16 cellular contexts compared by ENCODE assay signal in the genomic region with DNA sequence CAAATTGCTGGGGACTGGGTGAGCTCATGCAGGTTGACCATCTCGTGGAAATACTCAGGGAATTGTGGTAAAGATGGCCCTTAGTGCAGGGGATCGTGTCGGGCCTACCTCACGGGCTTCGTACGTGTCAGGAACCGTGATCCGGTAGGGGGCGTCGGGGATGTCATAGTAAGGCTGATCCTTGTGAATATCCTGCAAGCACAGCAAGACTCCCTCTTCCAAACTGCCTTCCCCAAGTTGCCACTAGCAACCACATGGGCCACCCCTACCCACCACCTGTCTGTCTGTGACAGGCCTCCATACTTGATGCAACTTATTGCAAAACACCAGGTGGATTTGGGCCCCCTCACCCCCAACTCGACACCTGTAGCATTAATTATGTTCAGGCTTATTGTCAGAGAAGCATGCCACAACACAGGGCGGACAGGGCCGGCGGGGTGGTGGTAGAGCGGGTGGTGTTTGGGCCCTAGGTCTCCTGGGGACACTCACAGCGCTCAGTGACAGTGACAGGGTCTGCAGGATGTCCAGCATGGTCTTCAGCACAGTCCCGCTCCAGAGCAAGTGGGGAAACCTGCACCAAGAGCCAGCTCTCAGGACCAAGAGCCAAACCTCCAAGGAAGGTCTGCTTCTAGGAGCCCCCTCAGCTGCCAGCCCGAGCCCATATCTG. TPM values are rescaled to one million over a fixed set of nuclear protein-coding genes. Genes with fewer than 3 reads are reported as not detected.
DNase-seq lines count a peak whose midpoint lies in the region; FAIRE-seq and TF ChIP-seq lines count a peak whose summit lies in the region.
"Had no signal": no experiment of that assay in that cellular context is flagged by ENCODE, and none has a peak within 500 bp of the region (broad histone marks: within the 10 kb centered on the region; RNA-seq: fewer than 3 reads in every experiment).

No MANE protein-coding gene starts in this region.

- H3K36me3 ChIP-seq in astrocyte (ENCODE audit: insufficient read depth, low read length) (peaks cover 7% of the 10 kb centered on the region), smooth muscle cell (ENCODE audit: low read depth) (no peaks in the 10 kb centered on the region)

- no peaks in the 10 kb centered on the region for H3K79me2 ChIP-seq in astrocyte (ENCODE audit: insufficient read depth, low read length)
- H3K79me2 ChIP-seq in smooth muscle cell (ENCODE audit: low read depth), result no peaks in the 10 kb centered on the region

- peaks cover 29% of the 10 kb centered on the region for H3K4me1 Mint-ChIP-seq in astrocyte (ENCODE audit: low read depth, unreplicated experiment)
- H3K4me1 Mint-ChIP-seq: activated CD4-positive, alpha-beta memory T cell treated with anti-CD3 and anti-CD28 coated beads, Interleukin-2, amount 10 ng/mL, durations not matched to agents 7 days and 5 days had no signal

- no peak for FAIRE-seq in astrocyte (lab: Jason Lieb, UNC)
- FAIRE-seq: A204.1, colon had no signal

- no peaks in the 10 kb centered on the region for H3K9me3 ChIP-seq in astrocyte (ENCODE audit: insufficient read depth, low read depth, low read length)
- no peaks in the 10 kb centered on the region for H3K9me3 ChIP-seq in smooth muscle cell (replicated peaks; ENCODE audit: low read depth)

- H3F3A ChIP-seq in smooth muscle cell (ENCODE audit: low read depth), result peaks cover 9% of the 10 kb centered on the region

- 93% methylated on average over 18 of the region's 18 CpGs for WGBS in smooth muscle cell (ENCODE audit: low lambda C conversion rate)

- no peak overlapping the region for H2AFZ ChIP-seq in astrocyte (ENCODE audit: low read depth, low read length)
- H2AFZ ChIP-seq in smooth muscle cell (ENCODE audit: low read depth), result no peak overlapping the region

- H3K27ac Mint-ChIP-seq in astrocyte (ENCODE audit: unreplicated experiment), result no peak overlapping the region
- H3K27ac Mint-ChIP-seq: activated CD4-positive, alpha-beta memory T cell treated with anti-CD3 and anti-CD28 coated beads, Interleukin-2, amount 10 ng/mL, durations not matched to agents 7 days and 5 days; T-helper 1 cell treated with Interleukin-12 subunit alpha and Interleukin-12 subunit beta and Interleukin-4 antibody, amounts not matched to agents 30 μg/mL and 1 μg/mL, for 36 hours had no signal

- no peak overlapping the region for H3K4me3 ChIP-seq in astrocyte (ENCODE audit: insufficient read depth, low read depth, low read length)
- H3K4me3 ChIP-seq in smooth muscle cell, result no peak overlapping the region

- H3K27ac ChIP-seq in astrocyte (ENCODE audit: low read depth, low read length) (peak overlapping the region; percentile 62), smooth muscle cell (ENCODE audit: low read depth) (peak overlapping the region; percentile 87)

- no peak for TF ChIP-seq CTCF in astrocyte (IDR thresholded peaks at IDR 0.05; ENCODE audit: insufficient read depth, low read depth, low read length)
- TF ChIP-seq CTCF in smooth muscle cell (IDR thresholded peaks at IDR 0.05; ENCODE audit: borderline replicate concordance, insufficient read depth, poor library complexity, severe bottlenecking), result no peak

- H3K4me1 ChIP-seq in astrocyte (ENCODE audit: insufficient read depth, low read length) (peaks cover 33% of the 10 kb centered on the region), smooth muscle cell (ENCODE audit: low read depth) (no peaks in the 10 kb centered on the region)

- DNase-seq in NCI-H1105 treated with DMSO at 0.1 percent for 48 hours (lab: John Stamatoyannopoulos, UW) (peak; percentile 27), NCI-H1105 (lab: John Stamatoyannopoulos, UW) (no peak), astrocyte (ENCODE audit: low read depth) (no peak), islet precursor cell (peak; percentile 72), smooth muscle cell (lab: John Stamatoyannopoulos, UW; ENCODE audit: unreplicated experiment) (no peak), NCI-H146 (lab: John Stamatoyannopoulos, UW) (no peak), putamen (ENCODE audit: low spot score) (no peak), NCI-H2227 treated with DMSO at 0.1 percent for 48 hours (lab: John Stamatoyannopoulos, UW) (no peak)
- DNase-seq: activated CD4-positive, alpha-beta memory T cell treated with anti-CD3 and anti-CD28 coated beads, Interleukin-2, amount 10 ng/mL, durations not matched to agents 7 days and 5 days; activated naive CD4-positive, alpha-beta T cell; naive B cell; NCI-H1436 had no signal

- no peaks in the 10 kb centered on the region for H3K27me3 Mint-ChIP-seq in astrocyte (ENCODE audit: low read depth, unreplicated experiment)
- H3K27me3 Mint-ChIP-seq: activated CD4-positive, alpha-beta memory T cell treated with anti-CD3 and anti-CD28 coated beads, Interleukin-2, amount 10 ng/mL, durations not matched to agents 7 days and 5 days; naive B cell had no signal

- H3K27me3 ChIP-seq in astrocyte (ENCODE audit: insufficient read depth, low read length) (no peaks in the 10 kb centered on the region), smooth muscle cell (ENCODE audit: low read depth) (no peaks in the 10 kb centered on the region)

- H3K36me3 Mint-ChIP-seq in astrocyte (ENCODE audit: low read depth, unreplicated experiment), result peaks cover 12% of the 10 kb centered on the region

- peak overlapping the region; percentile 76 for H3K4me2 ChIP-seq in astrocyte (ENCODE audit: low read length)
- peak overlapping the region; percentile 44 for H3K4me2 ChIP-seq in smooth muscle cell

- no peak overlapping the region for H3K4me3 Mint-ChIP-seq in astrocyte (ENCODE audit: unreplicated experiment)
- H3K4me3 Mint-ChIP-seq: activated CD4-positive, alpha-beta memory T cell treated with anti-CD3 and anti-CD28 coated beads, Interleukin-2, amount 10 ng/mL, durations not matched to agents 7 days and 5 days; T-helper 1 cell treated with Interleukin-12 subunit alpha and Interleukin-12 subunit beta and Interleukin-4 antibody, amounts not matched to agents 30 μg/mL and 1 μg/mL, for 36 hours had no signal

- H3K9me3 Mint-ChIP-seq in astrocyte (ENCODE audit: unreplicated experiment), result no peaks in the 10 kb centered on the region
- H3K9me3 Mint-ChIP-seq: activated CD4-positive, alpha-beta memory T cell treated with anti-CD3 and anti-CD28 coated beads, Interleukin-2, amount 10 ng/mL, durations not matched to agents 7 days and 5 days; naive B cell; T-helper 1 cell treated with Interleukin-12 subunit alpha and Interleukin-12 subunit beta and Interleukin-4 antibody, amounts not matched to agents 30 μg/mL and 1 μg/mL, for 36 hours had no signal

- H3K9ac ChIP-seq in astrocyte (ENCODE audit: low read length) (peak overlapping the region; percentile 36), smooth muscle cell (ENCODE audit: low read depth) (peak overlapping the region; percentile 3)

- H4K20me1 ChIP-seq in astrocyte (ENCODE audit: insufficient read depth, low read length) (peaks cover 6% of the 10 kb centered on the region), smooth muscle cell (ENCODE audit: low read depth) (no peaks in the 10 kb centered on the region)

RNA-seq across cellular contexts. Expression of a gene that starts 22.6 kb away (rescaled TPM):
- total RNA-seq in astrocyte, result not detected in 2 replicates
- not detected in 2 replicates for total RNA-seq in smooth muscle cell
- polyA plus RNA-seq in smooth muscle cell, result 0.10 TPM in 1 of 2 replicates, not detected in the other
- total RNA-seq: activated CD4-positive, alpha-beta memory T cell treated with anti-CD3 and anti-CD28 coated beads, Interleukin-2, amount 10 ng/mL, durations not matched to agents 7 days and 5 days had no signal
- polyA plus RNA-seq: keratinocyte had no signal

Comparison
In these comparisons a context has a peak if more than half of its experiments do, and no peak if none do; other contexts are left out.
1. DNase-seq: peak in NCI-H1105 treated with DMSO at 0.1 percent for 48 hours (single experiment) and islet precursor cell (single experiment); none in NCI-H1105 (single experiment), astrocyte (single experiment), smooth muscle cell (single experiment), NCI-H146 (single experiment), putamen (single experiment) and NCI-H2227 treated with DMSO at 0.1 percent for 48 hours (single experiment).